ENCODE assay signal across 9 cellular contexts in genomic region chr1:202085682-202086373, GRCh38. TPM values are rescaled to one million over a fixed set of nuclear protein-coding genes. Genes with fewer than 3 reads are reported as not detected.
DNase-seq lines count a peak whose midpoint lies in the region; ATAC-seq and TF ChIP-seq lines count a peak whose summit lies in the region.
"Had no signal": no experiment of that assay in that cellular context is flagged by ENCODE, and none has a peak within 500 bp of the region (broad histone marks: within the 10 kb centered on the region; RNA-seq: fewer than 3 reads in every experiment).

No MANE protein-coding gene starts in this region.

- H3K4me3 ChIP-seq in ectodermal cell (ENCODE audit: insufficient read depth, low read depth, low read length) (no peak overlapping the region), mucosa of descending colon (no peak overlapping the region)

- H3K4me1 ChIP-seq in ectodermal cell (ENCODE audit: control insufficient read depth, insufficient read depth, low read length) (peaks cover 23% of the 10 kb centered on the region), mucosa of descending colon (ENCODE audit: low read depth) (peaks cover 33% of the 10 kb centered on the region)

- POLR2A ChIA-PET in T-cell (lab: Charles Lee): no interaction called here

- H3K27ac ChIP-seq in C4-2B (peak overlapping the region; percentile 42), ectodermal cell (ENCODE audit: insufficient read depth, low read depth, low read length, poor library complexity, severe bottlenecking) (peak overlapping the region; percentile 55)
- H3K27ac ChIP-seq: neutrophil had no signal

- ATAC-seq in mucosa of descending colon (peak; percentile 58), HG02571 (IDR thresholded peaks at IDR 0.05; ENCODE audit: unreplicated experiment) (no peak), T-cell (replicated peaks in 1 of 4) (no peak), GM18519 (IDR thresholded peaks at IDR 0.05; ENCODE audit: low FRiP score, unreplicated experiment) (no peak)

- peaks cover 2 to 4% of the 10 kb centered on the region in 2 donors for H3K27me3 Mint-ChIP-seq in T-cell

- 38 to 51% methylated on average over 7 of the region's 7 CpGs for whole genome bisulfite sequencing in ectodermal cell, 2 experiments

- no peaks in the 10 kb centered on the region for H3K27me3 ChIP-seq in ectodermal cell (ENCODE audit: control insufficient read depth, insufficient read depth, low read length, poor library complexity, severe bottlenecking)

- no peak overlapping the region for H3K4me3 Mint-ChIP-seq in T-cell

- H3K36me3 ChIP-seq in ectodermal cell (ENCODE audit: control insufficient read depth, insufficient read depth, low read length): no peaks in the 10 kb centered on the region
- H3K36me3 ChIP-seq in mucosa of descending colon (ENCODE audit: low read depth): no peaks in the 10 kb centered on the region
- H3K36me3 ChIP-seq: neutrophil had no signal

- DNase-seq in NCI-H1436 treated with DMSO at 0.1 percent for 48 hours (lab: John Stamatoyannopoulos, UW) (peak; percentile 34), mucosa of descending colon (peak in 2 of 3 donors; percentile 52 to 60), T-cell (no peak)
- no peak for DNase-seq in stimulated activated CD4-positive, alpha-beta T cell treated with anti-CD3 and anti-CD28 coated beads, Interleukin-2, amount 100 ng/mL, for 24 hours

- no peak overlapping the region for H3K27ac Mint-ChIP-seq in T-cell

- intact Hi-C loops in mucosa of descending colon (cut with DNase I, micrococcal nuclease): no loop called here

- no peaks in the 10 kb centered on the region for H3K9me3 Mint-ChIP-seq in T-cell

- H3K9me3 ChIP-seq in ectodermal cell (ENCODE audit: control insufficient read depth, low read length) (no peaks in the 10 kb centered on the region), mucosa of descending colon (no peaks in the 10 kb centered on the region)
- H3K9me3 ChIP-seq: neutrophil had no signal

- no peaks in the 10 kb centered on the region for H3K4me1 Mint-ChIP-seq in T-cell

- CTCF ChIA-PET in T-cell (lab: Charles Lee): no interaction called here

- no peak for TF ChIP-seq CTCF in C4-2B (conservative IDR thresholded peaks at IDR 0.05)
- no peak for TF ChIP-seq CTCF in mucosa of descending colon (IDR thresholded peaks at IDR 0.05)

- H3K36me3 Mint-ChIP-seq in T-cell: no peaks in the 10 kb centered on the region

RNA-seq across cellular contexts. Expression of gene GPR37L1, which starts 36.9 kb away (rescaled TPM):
- 0.31 TPM for polyA plus RNA-seq in ectodermal cell (2013, experiment 1 of 4)
- polyA plus RNA-seq in ectodermal cell (2013, experiment 2 of 4): 0.25 TPM
- polyA plus RNA-seq in ectodermal cell (2013, experiment 3 of 4): 0.32 TPM
- 0.36 TPM for polyA plus RNA-seq in ectodermal cell (2013, experiment 4 of 4)
- 1 to 10 TPM; 2.4 to 3.5 (median 2.9) TPM for total RNA-seq in mucosa of descending colon
- total RNA-seq in T-cell: not detected

RNA-seq across cellular contexts. Expression of gene ARL8A, which starts 58.7 kb away (rescaled TPM):
- polyA plus RNA-seq in ectodermal cell (2013, experiment 1 of 4): 32.2 TPM
- 33.4 TPM for polyA plus RNA-seq in ectodermal cell (2013, experiment 2 of 4)
- 33.8 TPM for polyA plus RNA-seq in ectodermal cell (2013, experiment 3 of 4)
- polyA plus RNA-seq in ectodermal cell (2013, experiment 4 of 4): 41.1 TPM
- total RNA-seq in mucosa of descending colon: 10 to 100 TPM; 36.3 to 69.6 (median 41.2) TPM
- total RNA-seq in T-cell: 10 to 100 TPM; 37.8 to 70.2 (median 50.9) TPM

Comparison
In these comparisons a context has a peak if more than half of its experiments do, and no peak if none do; other contexts are left out.
1. DNase-seq: peak in NCI-H1436 treated with DMSO at 0.1 percent for 48 hours (single experiment) and mucosa of descending colon (2 of 3); none in stimulated activated CD4-positive, alpha-beta T cell treated with anti-CD3 and anti-CD28 coated beads, Interleukin-2, amount 100 ng/mL, for 24 hours (0 of 2) and T-cell (0 of 34).